ENCODE assay signal across 2 cellular contexts in genomic region chr11:126357969-126358762, GRCh38.
TF ChIP-seq lines count a peak whose summit lies in the region.

No MANE protein-coding gene starts in this region.

TF ChIP-seq in H1, 55 proteins besides CTCF, POLR2A, EP300 and RAD21:
- no peak for TF ChIP-seq BRCA1 (IDR thresholded peaks at IDR 0.05; ENCODE audit: low read depth, low read length)
- TF ChIP-seq HDAC2 (IDR thresholded peaks at IDR 0.05; ENCODE audit: borderline replicate concordance in 1 of 2, low read depth in 2 of 2, low read length in 2 of 2), result no peak
- TF ChIP-seq, protein P1, sequence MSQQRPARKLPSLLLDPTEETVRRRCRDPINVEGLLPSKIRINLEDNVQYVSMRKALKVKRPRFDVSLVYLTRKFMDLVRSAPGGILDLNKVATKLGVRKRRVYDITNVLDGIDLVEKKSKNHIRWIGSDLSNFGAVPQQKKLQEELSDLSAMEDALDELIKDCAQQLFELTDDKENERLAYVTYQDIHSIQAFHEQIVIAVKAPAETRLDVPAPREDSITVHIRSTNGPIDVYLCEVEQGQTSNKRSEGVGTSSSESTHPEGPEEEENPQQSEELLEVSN (IDR thresholded peaks at IDR 0.05), result no peak
- no peak for TF ChIP-seq TCF12 (IDR thresholded peaks at IDR 0.05; ENCODE audit: low read depth, low read length)
- no peak for TF ChIP-seq BACH1 (IDR thresholded peaks at IDR 0.05; ENCODE audit: low read length)
- TF ChIP-seq SIRT6 (IDR thresholded peaks at IDR 0.05; ENCODE audit: low read length), result no peak
- TF ChIP-seq TAF7 (optimal IDR thresholded peaks at IDR 0.05; ENCODE audit: borderline replicate concordance, low read depth, low read length), result no peak
- TF ChIP-seq ZNF274 (IDR thresholded peaks at IDR 0.05; ENCODE audit: borderline replicate concordance, extremely low read depth, low read length), result no peak
- no peak for TF ChIP-seq CTBP2 (IDR thresholded peaks at IDR 0.05; ENCODE audit: borderline replicate concordance, insufficient read depth, insufficient read length, low read length)
- TF ChIP-seq SIX5 (IDR thresholded peaks at IDR 0.05; ENCODE audit: low read depth, low read length), result no peak
- TF ChIP-seq CHD1 (IDR thresholded peaks at IDR 0.05; ENCODE audit: low read depth, low read length), result no peak
- TF ChIP-seq NANOG (IDR thresholded peaks at IDR 0.05; ENCODE audit: insufficient read depth, low read depth, low read length, poor library complexity, severe bottlenecking), result no peak
- no peak for TF ChIP-seq JUN (IDR thresholded peaks at IDR 0.05; ENCODE audit: low read depth, low read length)
- no peak for TF ChIP-seq CBX8 (IDR thresholded peaks at IDR 0.05; ENCODE audit: borderline replicate concordance, low read depth, low read length)
- TF ChIP-seq SP2 (IDR thresholded peaks at IDR 0.05; ENCODE audit: low read length), result no peak
- no peak for TF ChIP-seq SP1 (IDR thresholded peaks at IDR 0.05; ENCODE audit: low read depth, low read length)
- no peak for TF ChIP-seq BCL11A (IDR thresholded peaks at IDR 0.05; ENCODE audit: low read depth in 2 of 2, low read length in 2 of 2)
- no peak for TF ChIP-seq CBX5 (IDR thresholded peaks at IDR 0.05; ENCODE audit: low read depth, low read length)

TF ChIP-seq in WTC11, 78 proteins besides CTCF, POLR2A, EP300 and RAD21:
- no peak for TF ChIP-seq FOXP1 (CRISPR knock-in tag; IDR thresholded peaks at IDR 0.05; ENCODE audit: borderline replicate concordance)
- TF ChIP-seq, protein P2, sequence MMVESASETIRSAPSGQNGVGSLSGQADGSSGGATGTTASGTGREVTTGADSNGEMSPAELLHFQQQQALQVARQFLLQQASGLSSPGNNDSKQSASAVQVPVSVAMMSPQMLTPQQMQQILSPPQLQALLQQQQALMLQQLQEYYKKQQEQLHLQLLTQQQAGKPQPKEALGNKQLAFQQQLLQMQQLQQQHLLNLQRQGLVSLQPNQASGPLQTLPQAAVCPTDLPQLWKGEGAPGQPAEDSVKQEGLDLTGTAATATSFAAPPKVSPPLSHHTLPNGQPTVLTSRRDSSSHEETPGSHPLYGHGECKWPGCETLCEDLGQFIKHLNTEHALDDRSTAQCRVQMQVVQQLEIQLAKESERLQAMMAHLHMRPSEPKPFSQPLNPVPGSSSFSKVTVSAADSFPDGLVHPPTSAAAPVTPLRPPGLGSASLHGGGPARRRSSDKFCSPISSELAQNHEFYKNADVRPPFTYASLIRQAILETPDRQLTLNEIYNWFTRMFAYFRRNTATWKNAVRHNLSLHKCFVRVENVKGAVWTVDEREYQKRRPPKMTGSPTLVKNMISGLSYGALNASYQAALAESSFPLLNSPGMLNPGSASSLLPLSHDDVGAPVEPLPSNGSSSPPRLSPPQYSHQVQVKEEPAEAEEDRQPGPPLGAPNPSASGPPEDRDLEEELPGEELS (CRISPR knock-in tag; IDR thresholded peaks at IDR 0.05), result no peak
- no peak for TF ChIP-seq ZNF416 (CRISPR knock-in tag; IDR thresholded peaks at IDR 0.05)
- no peak for TF ChIP-seq NFYB (CRISPR knock-in tag; conservative IDR thresholded peaks at IDR 0.05; ENCODE audit: low read depth)
- no peak for TF ChIP-seq TP53 (CRISPR knock-in tag; IDR thresholded peaks at IDR 0.05)
- TF ChIP-seq, protein P3, sequence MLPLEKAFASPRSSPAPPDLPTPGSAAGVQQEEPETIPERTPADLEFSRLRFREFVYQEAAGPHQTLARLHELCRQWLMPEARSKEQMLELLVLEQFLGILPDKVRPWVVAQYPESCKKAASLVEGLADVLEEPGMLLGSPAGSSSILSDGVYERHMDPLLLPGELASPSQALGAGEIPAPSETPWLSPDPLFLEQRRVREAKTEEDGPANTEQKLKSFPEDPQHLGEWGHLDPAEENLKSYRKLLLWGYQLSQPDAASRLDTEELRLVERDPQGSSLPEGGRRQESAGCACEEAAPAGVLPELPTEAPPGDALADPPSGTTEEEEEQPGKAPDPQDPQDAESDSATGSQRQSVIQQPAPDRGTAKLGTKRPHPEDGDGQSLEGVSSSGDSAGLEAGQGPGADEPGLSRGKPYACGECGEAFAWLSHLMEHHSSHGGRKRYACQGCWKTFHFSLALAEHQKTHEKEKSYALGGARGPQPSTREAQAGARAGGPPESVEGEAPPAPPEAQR (CRISPR knock-in tag; IDR thresholded peaks at IDR 0.05), result no peak
- TF ChIP-seq, protein P4, sequence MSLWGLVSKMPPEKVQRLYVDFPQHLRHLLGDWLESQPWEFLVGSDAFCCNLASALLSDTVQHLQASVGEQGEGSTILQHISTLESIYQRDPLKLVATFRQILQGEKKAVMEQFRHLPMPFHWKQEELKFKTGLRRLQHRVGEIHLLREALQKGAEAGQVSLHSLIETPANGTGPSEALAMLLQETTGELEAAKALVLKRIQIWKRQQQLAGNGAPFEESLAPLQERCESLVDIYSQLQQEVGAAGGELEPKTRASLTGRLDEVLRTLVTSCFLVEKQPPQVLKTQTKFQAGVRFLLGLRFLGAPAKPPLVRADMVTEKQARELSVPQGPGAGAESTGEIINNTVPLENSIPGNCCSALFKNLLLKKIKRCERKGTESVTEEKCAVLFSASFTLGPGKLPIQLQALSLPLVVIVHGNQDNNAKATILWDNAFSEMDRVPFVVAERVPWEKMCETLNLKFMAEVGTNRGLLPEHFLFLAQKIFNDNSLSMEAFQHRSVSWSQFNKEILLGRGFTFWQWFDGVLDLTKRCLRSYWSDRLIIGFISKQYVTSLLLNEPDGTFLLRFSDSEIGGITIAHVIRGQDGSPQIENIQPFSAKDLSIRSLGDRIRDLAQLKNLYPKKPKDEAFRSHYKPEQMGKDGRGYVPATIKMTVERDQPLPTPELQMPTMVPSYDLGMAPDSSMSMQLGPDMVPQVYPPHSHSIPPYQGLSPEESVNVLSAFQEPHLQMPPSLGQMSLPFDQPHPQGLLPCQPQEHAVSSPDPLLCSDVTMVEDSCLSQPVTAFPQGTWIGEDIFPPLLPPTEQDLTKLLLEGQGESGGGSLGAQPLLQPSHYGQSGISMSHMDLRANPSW (CRISPR knock-in tag; conservative IDR thresholded peaks at IDR 0.05; ENCODE audit: low read depth), result no peak
